14 cellular contexts compared by ENCODE assay signal in the genomic region with DNA sequence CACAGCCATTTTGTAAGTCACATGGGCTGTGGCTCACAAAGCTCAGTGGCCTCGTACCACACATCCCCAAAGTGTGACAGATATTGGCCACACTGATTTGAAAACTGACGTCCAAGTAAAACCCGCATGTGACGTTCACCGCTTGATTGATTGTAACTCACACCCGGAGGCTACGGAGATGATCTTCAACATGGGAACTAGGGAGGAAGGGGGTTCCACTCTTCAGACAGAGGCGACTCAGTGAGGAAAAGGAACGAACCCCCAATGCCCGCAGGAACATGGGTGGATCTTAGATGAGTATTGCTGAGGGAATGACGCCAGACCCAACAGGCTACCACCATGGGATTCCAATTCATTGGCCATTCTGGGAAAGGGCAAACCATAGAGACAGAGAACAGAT. TPM values are rescaled to one million over a fixed set of nuclear protein-coding genes. Genes with fewer than 3 reads are reported as not detected.
A peak's percentile ranks its signal among the peaks of the same experiment; 100 is the strongest.
DNase-seq lines count a peak whose midpoint lies in the region; FAIRE-seq and TF ChIP-seq lines count a peak whose summit lies in the region.
"Not testable (repeated sequence)": the region's sequence is repeated elsewhere in the genome, so short reads cannot be mapped to it uniquely, and the experiment has no call there.
"Had no signal": no experiment of that assay in that cellular context is flagged by ENCODE, and none has a peak within 500 bp of the region (broad histone marks: within the 10 kb centered on the region; RNA-seq: fewer than 3 reads in every experiment).

No MANE protein-coding gene starts in this region.

- FAIRE-seq in HTR-8/SVneo (lab: Jason Lieb, UNC) (peak; percentile 98), H1 (lab: Jason Lieb, UNC) (peak; percentile 19), urothelium cell line (lab: Jason Lieb, UNC) (peak; percentile 44)

- H3K23ac ChIP-seq in H1 (ENCODE audit: insufficient read length); trophoblast cell (ENCODE audit: low read length): not testable (repeated sequence)

- not testable (repeated sequence) for H2AFZ ChIP-seq in H1 (ENCODE audit: low read length); trophoblast cell (ENCODE audit: insufficient read depth, low read length, poor library complexity)

- H3K9ac ChIP-seq in H1 (replicated peaks in 1 of 4; ENCODE audit: extremely low read depth in 1 of 4, low read depth in 3 of 4, low read length in 3 of 4); trophoblast cell (ENCODE audit: low read length): not testable (repeated sequence)

- H3K4me2 ChIP-seq in H1 (ENCODE audit: insufficient read depth in 1 of 2, low read depth in 2 of 2, low read length in 2 of 2); trophoblast cell (ENCODE audit: low read length): not testable (repeated sequence)

- DNase-seq in GM13976 (ENCODE audit: low spot score), result peak; percentile 2
- DNase-seq in HTR-8/SVneo (ENCODE audit: insufficient read length, low spot score); H1 (ENCODE audit: low read depth in 1 of 2, low spot score in 2 of 2); urothelium cell line (ENCODE audit: low spot score): not testable (repeated sequence)
- DNase-seq in islet precursor cell, result peak; percentile 37
- peak; percentile 11 to 59 for DNase-seq in trophoblast cell

- H4K20me1 ChIP-seq in H1 (replicated peaks in 1 of 2; ENCODE audit: control insufficient read depth in 1 of 2, insufficient read depth in 2 of 2, low read length in 2 of 2), result not testable (repeated sequence)

- not testable (repeated sequence) for H3K14ac ChIP-seq in H1 (ENCODE audit: insufficient read length); trophoblast cell (ENCODE audit: low read length)

- not testable (repeated sequence) for H3K18ac ChIP-seq in H1 (ENCODE audit: extremely low read depth, low read length); trophoblast cell (ENCODE audit: low read length)

- H3K79me2 ChIP-seq in H1 (ENCODE audit: control insufficient read depth in 1 of 2, insufficient read depth in 2 of 2, low read length in 2 of 2); trophoblast cell (ENCODE audit: control insufficient read depth, insufficient read depth, low read length, poor library complexity): not testable (repeated sequence)

- not testable (repeated sequence) for H2BK15ac ChIP-seq in H1 (ENCODE audit: low read length)

- H3K79me1 ChIP-seq in H1 (ENCODE audit: low read depth, low read length); trophoblast cell (ENCODE audit: low read length): not testable (repeated sequence)

- H2BK5ac ChIP-seq in H1 (ENCODE audit: low read depth, low read length); trophoblast cell (ENCODE audit: low read depth, low read length, poor library complexity): not testable (repeated sequence)

- POLR2A ChIA-PET in H1 (lab: Charles Lee; ENCODE audit: partially characterized antibody), result not testable (repeated sequence)

- H3K4me3 ChIP-seq in H1 (ENCODE audit: extremely low read depth in 1 of 4, insufficient read depth in 2 of 4, low read depth in 3 of 4, low read length in 4 of 4); trophoblast cell (ENCODE audit: low read depth, low read length): not testable (repeated sequence)

- not testable (repeated sequence) for TF ChIP-seq POLR2A in H1 (IDR thresholded peaks at IDR 0.05; ENCODE audit: control extremely low read depth in 1 of 2, low read depth in 2 of 2, low read length in 2 of 2)

- TF ChIP-seq EP300 in H1 (IDR thresholded peaks at IDR 0.05; ENCODE audit: borderline replicate concordance in 1 of 2, low read depth in 2 of 2, low read length in 2 of 2), result not testable (repeated sequence)

- not testable (repeated sequence) for TF ChIP-seq CTCF in GM13976 (IDR thresholded peaks at IDR 0.05; ENCODE audit: borderline replicate concordance, control extremely low read depth, extremely low read depth, insufficient read depth, missing control alignments); H1 (IDR thresholded peaks at IDR 0.05; ENCODE audit: control extremely low read depth in 1 of 3, insufficient read depth in 1 of 3, low read depth in 1 of 3, low read length in 3 of 3)

- H4K8ac ChIP-seq in H1 (ENCODE audit: extremely low read depth, insufficient read depth, low read length); trophoblast cell (ENCODE audit: low read depth, low read length): not testable (repeated sequence)

- not testable (repeated sequence) for TF ChIP-seq RAD21 in H1 (IDR thresholded peaks at IDR 0.05 in 1 of 2, conservative IDR thresholded peaks at IDR 0.05 in 1 of 2; ENCODE audit: low read depth in 2 of 2, low read length in 2 of 2)

- not testable (repeated sequence) for H3K4ac ChIP-seq in H1 (replicated peaks; ENCODE audit: insufficient read length, low read depth, low read length); trophoblast cell (ENCODE audit: low read depth, low read length)

- H3K36me3 ChIP-seq in H1 (ENCODE audit: control insufficient read depth in 2 of 4, insufficient read depth in 4 of 4, low read length in 3 of 4); trophoblast cell (ENCODE audit: control insufficient read depth in 1 of 2, insufficient read depth in 2 of 2, low read length in 2 of 2): not testable (repeated sequence)

- H2BK120ac ChIP-seq in H1 (replicated peaks; ENCODE audit: low read depth, low read length); trophoblast cell (ENCODE audit: insufficient read depth, low read length, poor library complexity): not testable (repeated sequence)

- CTCF ChIA-PET in H1 (lab: Charles Lee; ENCODE audit: partially characterized antibody), result not testable (repeated sequence)

- not testable (repeated sequence) for H3K23me2 ChIP-seq in H1 (ENCODE audit: low read depth, low read length)

- H2AK5ac ChIP-seq in H1 (ENCODE audit: low read depth, low read length); trophoblast cell (ENCODE audit: low read length): not testable (repeated sequence)

- not testable (repeated sequence) for H4K5ac ChIP-seq in H1 (ENCODE audit: insufficient read length, low read depth, low read length)

- not testable (repeated sequence) for H2BK12ac ChIP-seq in H1 (ENCODE audit: low read depth, low read length); trophoblast cell (ENCODE audit: low read length)

- not testable (repeated sequence) for H3K56ac ChIP-seq in H1 (replicated peaks; ENCODE audit: insufficient read length, low read depth, low read length)

- H3K27me3 ChIP-seq in H1 (replicated peaks in 1 of 4; ENCODE audit: control insufficient read depth in 3 of 4, extremely low read depth in 1 of 4, insufficient read depth in 3 of 4, low read length in 3 of 4); trophoblast cell (ENCODE audit: insufficient read depth, low read length): not testable (repeated sequence)

- H4K12ac ChIP-seq in trophoblast cell (ENCODE audit: low read depth, low read length), result not testable (repeated sequence)

- H3K9me3 ChIP-seq in H1 (ENCODE audit: insufficient read depth in 2 of 2, low read depth in 1 of 2, low read length in 1 of 2); trophoblast cell (ENCODE audit: insufficient read depth, low read depth, low read length): not testable (repeated sequence)

- not testable (repeated sequence) for H2BK20ac ChIP-seq in H1 (ENCODE audit: low read length)

- 89% methylated on average over 10 of the region's 11 CpGs; no CpG with 5 or more reads in 1 of the 2 experiments for WGBS in H1 (ENCODE audit: extremely low coverage in 1 of 2, insufficient coverage in 1 of 2, insufficient read length in 1 of 2, insufficient replicate concordance in 2 of 2, low coverage in 1 of 2, low lambda C conversion rate in 2 of 2, missing lambda C conversion rate in 1 of 2), 2 experiments
- WGBS in trophoblast cell (ENCODE audit: extremely low coverage, insufficient coverage, insufficient read length), result no CpG with 5 or more reads among the region's 11 CpGs

- in situ Hi-C loops in GM13976 (cut with MboI; ENCODE audit: low sequenced_read_pairs, unreplicated experiment), result not testable (repeated sequence)

- not testable (repeated sequence) for H3K27ac ChIP-seq in H1 (ENCODE audit: low read depth, low read length); trophoblast cell (ENCODE audit: low read depth, low read length)

- H4K91ac ChIP-seq in H1 (replicated peaks; ENCODE audit: insufficient read length, low read length); trophoblast cell (ENCODE audit: low read depth, low read length): not testable (repeated sequence)

- H3K4me1 ChIP-seq in H1 (replicated peaks in 1 of 4; ENCODE audit: control insufficient read depth in 3 of 4, insufficient read depth in 4 of 4, low read length in 3 of 4); trophoblast cell (ENCODE audit: control insufficient read depth in 1 of 2, insufficient read depth in 2 of 2, low read length in 2 of 2): not testable (repeated sequence)

RNA-seq across cellular contexts. Expression of a gene that starts 7.2 kb away (rescaled TPM):
- 0.71 and 0.84 TPM in 2 replicates for total RNA-seq in H1 (2021; fragmentation: NEBNext Ultra II Directional; extraction: Animal tissue kit (Norgen Biotek cat#: 25700))
- polyA plus RNA-seq in H1 (2011; rRNA removed), result 1.4 and 2.1 TPM in 2 replicates
- polyA plus RNA-seq in H1 (2011; cell fraction: cytosol; rRNA removed), result 1.9 TPM
- 17.4 TPM for polyA plus RNA-seq in H1 (2011; cell fraction: nucleus; rRNA removed)
- polyA plus RNA-seq in H1 (2012, experiment 1 of 2), result 1.1 to 2.2 TPM (median 1.6 TPM) in 4 replicates
- 0.09 TPM for polyA plus RNA-seq in H1 (2012, experiment 2 of 2)
- 0.69 TPM for polyA plus RNA-seq in H1 (2013, experiment 1 of 2)
- 0.40 TPM for polyA plus RNA-seq in H1 (2013, experiment 2 of 2)
- 0.46 and 1.9 TPM in 2 replicates for polyA minus RNA-seq in H1 (2011; rRNA and poly(A)+ RNA removed)
- polyA minus RNA-seq in H1 (2011; cell fraction: cytosol; rRNA and poly(A)+ RNA removed), result 0.88 TPM
- polyA minus RNA-seq in H1 (2011; cell fraction: nucleus; rRNA and poly(A)+ RNA removed), result 5.3 TPM
- 0.56 and 0.74 TPM in 2 replicates for polyA plus RNA-seq in trophoblast cell (2013)
- total RNA-seq: A172; B cell; Caco-2; CD4-positive, alpha-beta T cell; Daoy had no signal
- polyA plus RNA-seq: CD14-positive monocyte; CD4-positive, alpha-beta memory T cell; CD4-positive, CD25-positive, alpha-beta regulatory T cell had no signal

RNA-seq across cellular contexts. Expression of a gene that starts 39.7 kb away (rescaled TPM):
- total RNA-seq in H1 (2021; fragmentation: NEBNext Ultra II Directional; extraction: Animal tissue kit (Norgen Biotek cat#: 25700)), result 100.0 and 100 TPM in 2 replicates
- polyA plus RNA-seq in H1 (2011; rRNA removed), result 13.7 and 18.2 TPM in 2 replicates
- polyA plus RNA-seq in H1 (2011; cell fraction: cytosol; rRNA removed), result 27.9 TPM
- 23.8 TPM for polyA plus RNA-seq in H1 (2011; cell fraction: nucleus; rRNA removed)
- polyA plus RNA-seq in H1 (2012, experiment 1 of 2), result 33.9 to 54.7 TPM (median 37.1 TPM) in 4 replicates
- polyA plus RNA-seq in H1 (2012, experiment 2 of 2), result 4.2 TPM
- 44.8 TPM for polyA plus RNA-seq in H1 (2013, experiment 1 of 2)
- polyA plus RNA-seq in H1 (2013, experiment 2 of 2), result 41.5 TPM
- 49.0 and 60.8 TPM in 2 replicates for polyA minus RNA-seq in H1 (2011; rRNA and poly(A)+ RNA removed)
- 22.2 TPM for polyA minus RNA-seq in H1 (2011; cell fraction: cytosol; rRNA and poly(A)+ RNA removed)
- polyA minus RNA-seq in H1 (2011; cell fraction: nucleus; rRNA and poly(A)+ RNA removed), result 70.8 TPM
- polyA plus RNA-seq in trophoblast cell (2013), result 21.5 and 22.0 TPM in 2 replicates

RNA-seq across cellular contexts. Expression of a gene that starts 55.1 kb away (rescaled TPM):
- total RNA-seq in H1 (2021; fragmentation: NEBNext Ultra II Directional; extraction: Animal tissue kit (Norgen Biotek cat#: 25700)), result 25.1 and 29.1 TPM in 2 replicates
- 13.8 and 15.2 TPM in 2 replicates for polyA plus RNA-seq in H1 (2011; rRNA removed)
- polyA plus RNA-seq in H1 (2011; cell fraction: cytosol; rRNA removed), result 19.6 TPM
- 16.6 TPM for polyA plus RNA-seq in H1 (2011; cell fraction: nucleus; rRNA removed)
- polyA plus RNA-seq in H1 (2012, experiment 1 of 2), result 27.6 to 32.3 TPM (median 30.0 TPM) in 4 replicates
- 22.4 TPM for polyA plus RNA-seq in H1 (2012, experiment 2 of 2)
- 12.4 TPM for polyA plus RNA-seq in H1 (2013, experiment 1 of 2)
- 13.6 TPM for polyA plus RNA-seq in H1 (2013, experiment 2 of 2)
- polyA minus RNA-seq in H1 (2011; rRNA and poly(A)+ RNA removed), result 32.4 and 37.1 TPM in 2 replicates
- 37.2 TPM for polyA minus RNA-seq in H1 (2011; cell fraction: cytosol; rRNA and poly(A)+ RNA removed)
- polyA minus RNA-seq in H1 (2011; cell fraction: nucleus; rRNA and poly(A)+ RNA removed), result 37.4 TPM
- 12.9 TPM in 2 replicates for polyA plus RNA-seq in trophoblast cell (2013)
